8 cellular contexts compared by ENCODE assay signal in the genomic region with DNA sequence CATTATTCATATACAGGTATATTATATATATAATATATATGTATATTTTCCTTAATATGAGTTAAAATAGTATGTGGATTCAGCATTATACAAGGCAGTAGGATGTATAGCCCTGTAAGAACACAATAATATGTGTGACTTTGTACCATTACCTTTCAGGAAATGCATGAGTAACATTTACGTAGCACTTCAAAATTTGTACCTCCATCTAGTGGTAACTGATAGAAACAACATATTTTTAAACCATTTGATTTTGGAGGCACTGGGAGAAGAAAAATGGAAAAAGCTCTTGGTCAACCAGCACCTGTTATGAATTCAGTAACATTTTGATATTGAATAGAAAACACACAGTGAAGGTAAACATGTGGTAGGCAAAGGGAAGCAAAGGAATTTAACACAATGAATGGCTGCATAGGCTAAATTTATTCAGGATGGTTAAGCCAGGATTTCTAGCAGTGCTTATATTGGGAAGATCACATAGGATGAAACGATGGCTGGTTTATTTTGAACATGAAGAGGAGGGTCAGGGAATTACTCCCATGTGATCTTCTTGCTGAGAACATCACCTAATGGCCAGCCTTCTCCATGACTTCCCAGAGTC.
A peak's percentile ranks its signal among the peaks of the same experiment; 100 is the strongest.
DNase-seq lines count a peak whose midpoint lies in the region; ATAC-seq, FAIRE-seq and TF ChIP-seq lines count a peak whose summit lies in the region.

No MANE protein-coding gene starts in this region.

- ATAC-seq in GM19351 (IDR thresholded peaks at IDR 0.05; ENCODE audit: unreplicated experiment) (peak; percentile 79), HG03460 (IDR thresholded peaks at IDR 0.05; ENCODE audit: unreplicated experiment) (no peak)
- no peak for ATAC-seq in natural killer cell treated with Interleukin-12 subunit alpha and Interleukin-12 subunit beta and Interleukin-15 and Interleukin-18, amount 100 ng/mL, for 72 hours

- H3K27me3 ChIP-seq in bronchial epithelial cell (ENCODE audit: control insufficient read depth, insufficient read depth, low read length) = no peaks in the 10 kb centered on the region

- no peak overlapping the region for H3K4me3 ChIP-seq in bronchial epithelial cell (ENCODE audit: low read depth, low read length)

- no peaks in the 10 kb centered on the region for H3K4me1 Mint-ChIP-seq in natural killer cell treated with Interleukin-12 subunit alpha and Interleukin-12 subunit beta and Interleukin-15 and Interleukin-18, amount 100 ng/mL, for 72 hours (ENCODE audit: low read depth in 2 of 2)

- DNase-seq in COR-L47 (lab: John Stamatoyannopoulos, UW) (peak; percentile 26), NCI-H1694 (lab: John Stamatoyannopoulos, UW) (peak; percentile 45), bronchial epithelial cell (ENCODE audit: low read depth) (peak; percentile 67), midbrain (lab: John Stamatoyannopoulos, UW) (peak; percentile 13), activated T-cell treated with anti-CD3 and anti-CD28 coated beads for 4 hours (no peak)
- DNase-seq in natural killer cell treated with Interleukin-12 subunit alpha and Interleukin-12 subunit beta and Interleukin-15 and Interleukin-18, amount 100 ng/mL, for 72 hours (ENCODE audit: low spot score) = no peak

- peak; percentile 26 for TF ChIP-seq CTCF in bronchial epithelial cell (IDR thresholded peaks at IDR 0.05; ENCODE audit: insufficient read depth, low read length, severe bottlenecking)

- H3K36me3 Mint-ChIP-seq in natural killer cell treated with Interleukin-12 subunit alpha and Interleukin-12 subunit beta and Interleukin-15 and Interleukin-18, amount 100 ng/mL, for 72 hours = no peaks in the 10 kb centered on the region

- H3K36me3 ChIP-seq in bronchial epithelial cell (ENCODE audit: control insufficient read depth, insufficient read depth, low read length) = no peaks in the 10 kb centered on the region

- H3K4me3 Mint-ChIP-seq in natural killer cell treated with Interleukin-12 subunit alpha and Interleukin-12 subunit beta and Interleukin-15 and Interleukin-18, amount 100 ng/mL, for 72 hours = no peak overlapping the region

- FAIRE-seq in bronchial epithelial cell (lab: Jason Lieb, UNC) = no peak

- no peak overlapping the region for H3K27ac Mint-ChIP-seq in natural killer cell treated with Interleukin-12 subunit alpha and Interleukin-12 subunit beta and Interleukin-15 and Interleukin-18, amount 100 ng/mL, for 72 hours

- H3K9me3 Mint-ChIP-seq in natural killer cell treated with Interleukin-12 subunit alpha and Interleukin-12 subunit beta and Interleukin-15 and Interleukin-18, amount 100 ng/mL, for 72 hours = peaks cover 4% of the 10 kb centered on the region

- H3K27me3 Mint-ChIP-seq in natural killer cell treated with Interleukin-12 subunit alpha and Interleukin-12 subunit beta and Interleukin-15 and Interleukin-18, amount 100 ng/mL, for 72 hours = no peaks in the 10 kb centered on the region

Comparison
In these comparisons a context has a peak if more than half of its experiments do, and no peak if none do; other contexts are left out.
1. DNase-seq: peak in COR-L47 (single experiment), NCI-H1694 (single experiment), bronchial epithelial cell (single experiment) and midbrain (single experiment); none in natural killer cell treated with Interleukin-12 subunit alpha and Interleukin-12 subunit beta and Interleukin-15 and Interleukin-18, amount 100 ng/mL, for 72 hours (single experiment) and activated T-cell treated with anti-CD3 and anti-CD28 coated beads for 4 hours (single experiment).